In the genomic region with DNA sequence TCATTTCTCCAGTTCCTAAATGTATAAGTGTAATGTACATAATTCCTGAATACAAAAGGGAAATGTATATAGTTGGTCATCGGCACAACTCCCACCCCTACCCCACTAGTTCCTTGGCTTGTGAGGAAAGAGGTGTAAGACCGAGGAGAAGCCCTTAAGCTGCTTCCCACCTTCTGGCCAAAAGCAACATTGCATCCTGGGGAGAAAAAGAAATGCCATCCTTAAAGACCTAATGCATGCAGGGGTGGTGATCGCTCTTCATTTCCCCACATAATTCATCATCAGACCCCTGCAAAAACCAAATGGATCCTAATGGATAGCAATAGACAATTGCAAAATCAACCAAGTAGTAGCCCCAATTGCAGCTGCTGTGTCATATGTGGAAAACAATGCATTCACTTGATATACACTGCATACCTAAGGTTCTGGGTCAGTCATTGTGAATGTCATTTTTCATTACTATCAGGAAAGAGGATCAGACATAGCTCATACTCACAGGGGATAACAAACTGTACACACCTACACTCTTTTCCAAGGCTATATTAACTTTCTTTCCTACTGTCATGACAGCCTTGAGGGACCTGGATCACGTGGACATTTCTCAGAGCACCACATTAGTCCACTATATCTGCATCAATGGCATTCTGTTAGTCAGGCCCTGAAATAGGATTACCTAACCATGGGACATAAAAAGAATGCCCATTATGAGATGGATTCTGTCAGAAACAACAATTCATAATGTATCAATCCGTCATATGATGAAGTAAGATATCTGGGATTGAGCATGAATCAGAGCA, we compare ENCODE assay signal across 1 cellular context.
TF ChIP-seq lines count a peak whose summit lies in the region.

No MANE protein-coding gene starts in this region.

TF ChIP-seq in H1, 55 proteins besides CTCF, POLR2A, EP300 and RAD21:
- TF ChIP-seq HDAC6 (IDR thresholded peaks at IDR 0.05; ENCODE audit: low read depth, low read length) (no peak), TAF7 (optimal IDR thresholded peaks at IDR 0.05; ENCODE audit: borderline replicate concordance, low read depth, low read length) (no peak)
